8 cellular contexts compared by ENCODE assay signal in the genomic region with DNA sequence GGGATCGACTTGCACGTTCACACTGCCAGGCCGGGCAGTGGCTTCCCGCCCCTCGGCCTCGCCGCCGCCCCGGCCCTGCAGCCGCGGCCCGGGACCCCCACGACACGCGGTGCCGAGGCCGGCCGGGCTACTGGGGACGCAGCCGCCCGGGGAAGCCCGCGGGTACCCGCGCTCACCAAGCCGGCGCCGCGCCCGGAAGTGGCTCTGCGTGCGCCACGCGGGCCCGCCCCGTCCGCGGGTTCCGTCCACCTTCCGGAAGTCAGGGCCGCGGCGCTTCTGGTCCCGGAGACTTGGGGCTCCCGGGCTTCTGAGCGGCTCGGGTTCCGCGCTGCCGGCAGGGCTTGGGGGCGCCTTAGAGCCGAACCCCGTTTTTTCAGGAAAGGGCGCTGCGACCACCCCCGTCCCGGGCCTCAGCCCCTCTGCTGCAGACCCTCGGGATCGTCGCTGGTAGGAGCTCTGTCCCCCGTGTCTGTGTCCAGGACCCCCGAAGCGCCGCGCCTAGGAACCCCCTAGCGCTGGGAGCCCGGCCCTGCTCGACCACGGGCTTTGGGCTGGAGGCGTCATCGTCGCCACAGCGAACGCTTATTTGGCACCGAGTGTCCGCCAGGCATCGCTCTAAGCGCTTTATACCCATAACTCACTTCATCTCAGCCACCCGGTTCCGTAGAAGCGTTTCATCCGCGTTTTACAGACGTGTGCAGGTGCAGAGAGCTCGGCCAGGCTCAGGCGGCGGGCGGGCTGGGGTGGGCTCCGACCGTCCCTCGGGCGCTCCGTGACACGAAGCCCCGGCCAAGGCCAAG. TPM values are rescaled to one million over a fixed set of nuclear protein-coding genes. Genes with fewer than 3 reads are reported as not detected.
DNase-seq lines count a peak whose midpoint lies in the region; ATAC-seq and TF ChIP-seq lines count a peak whose summit lies in the region.

A gene with protein sequence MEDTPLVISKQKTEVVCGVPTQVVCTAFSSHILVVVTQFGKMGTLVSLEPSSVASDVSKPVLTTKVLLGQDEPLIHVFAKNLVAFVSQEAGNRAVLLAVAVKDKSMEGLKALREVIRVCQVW (minus strand): TSS at position 200 of the 800 bp plus-strand sequence. CDS start 693 bp downstream, outside the sequence.

- H3K27ac ChIP-seq in caudate nucleus (ENCODE audit: low read depth, low read length): peak within 1 kb of the TSS; percentile 78

- DNase-seq in AG08395 (ENCODE audit: low spot score): peak; percentile 95
- DNase-seq in NCI-H2227 treated with DMSO at 0.1 percent for 48 hours (lab: John Stamatoyannopoulos, UW): peak; percentile 80
- peak; percentile 91 for DNase-seq in activated B cell treated with CpG ODN at 0.5 μM for 24 hours
- DNase-seq in caudate nucleus (lab: John Stamatoyannopoulos, UW): peak in 60 of 61 donors; percentile 25 to 91 (median 81)
- peak; percentile 85 for DNase-seq in islet precursor cell
- peak; percentile 87 for DNase-seq in stimulated activated CD4-positive, alpha-beta T cell treated with anti-CD3 and anti-CD28 coated beads, Interleukin-12 subunit alpha, Interleukin-12 subunit beta, amount 100 ng/mL, for 4 hours

- peak within 1 kb of the TSS; percentile 86 for H3K4me3 Mint-ChIP-seq in activated B cell treated with CpG ODN at 0.5 μM for 24 hours

- ATAC-seq in GM18870 (IDR thresholded peaks at IDR 0.05; ENCODE audit: unreplicated experiment) (peak; percentile 45), HG03108 (IDR thresholded peaks at IDR 0.05; ENCODE audit: unreplicated experiment) (peak; percentile 87), activated B cell treated with CpG ODN at 0.5 μM for 24 hours (ENCODE audit: low read depth) (peak; percentile 90)

- TF ChIP-seq CTCF in activated B cell treated with CpG ODN at 0.5 μM for 24 hours (IDR thresholded peaks at IDR 0.05): no peak

- POLR2A ChIA-PET in activated B cell treated with CpG ODN at 0.5 μM for 24 hours (lab: Charles Lee): interaction anchor here (0.6 to 1.5 kb wide), 11 partner anchors 14 to 1188 kb away, joined by 3 to 9 read pairs (median 4); a partner anchor contains a TSS

- CTCF ChIA-PET in activated B cell treated with CpG ODN at 0.5 μM for 24 hours (lab: Charles Lee): no interaction called here

- peak within 1 kb of the TSS; percentile 88 for H3K27ac Mint-ChIP-seq in activated B cell treated with CpG ODN at 0.5 μM for 24 hours

- H3K27me3 Mint-ChIP-seq in activated B cell treated with CpG ODN at 0.5 μM for 24 hours: no peaks in the 10 kb centered on the region

- intact Hi-C loops in activated B cell treated with CpG ODN at 0.5 μM for 24 hours (cut with micrococcal nuclease): loop anchor here (1.0 kb wide), 3 partner anchors 22 to 66 kb away; a partner anchor contains a TSS

- H3K36me3 Mint-ChIP-seq in activated B cell treated with CpG ODN at 0.5 μM for 24 hours (ENCODE audit: low read depth): peaks cover 24% of the 10 kb centered on the region

- peaks cover 26% of the 10 kb centered on the region for H3K4me1 Mint-ChIP-seq in activated B cell treated with CpG ODN at 0.5 μM for 24 hours

- H3K9me3 Mint-ChIP-seq in activated B cell treated with CpG ODN at 0.5 μM for 24 hours: no peaks in the 10 kb centered on the region

RNA-seq across cellular contexts. Expression of the gene that starts here (rescaled TPM):
- 29.5 and 30.5 TPM in 2 replicates for total RNA-seq in activated B cell treated with CpG ODN at 0.5 μM for 24 hours

Comparison
In these comparisons a context has a peak if more than half of its experiments do, and no peak if none do; other contexts are left out.
1. Peak in every context shown above with its lines: DNase-seq, ATAC-seq and H3K27ac ChIP-seq.